Comparison of ENCODE assay signal across 2 cellular contexts in the genomic region with DNA sequence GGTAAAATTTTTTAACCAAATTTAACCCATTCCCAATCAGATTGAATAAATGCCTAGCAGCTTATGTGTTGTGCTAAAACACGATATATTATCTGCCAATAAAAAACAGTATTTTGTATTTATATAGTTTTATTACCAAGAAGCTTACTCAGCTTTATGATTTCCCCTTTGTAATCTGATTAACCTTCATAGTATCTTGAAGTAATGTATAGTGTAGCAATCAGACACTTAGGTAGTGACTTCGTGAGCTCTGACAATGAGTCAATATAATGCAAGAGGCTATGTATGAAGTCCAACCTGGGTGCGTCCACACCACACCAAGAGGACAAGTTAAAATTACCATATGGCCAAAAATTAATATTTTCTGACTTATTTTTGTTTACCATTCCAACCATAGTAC.
TF ChIP-seq lines count a peak whose summit lies in the region.

No MANE protein-coding gene starts in this region.

TF ChIP-seq in SK-N-SH, 30 proteins besides CTCF, POLR2A, EP300 and RAD21 (continued from another document):
- TF ChIP-seq FOXM1 (IDR thresholded peaks at IDR 0.05; ENCODE audit: low read depth), result no peak
- TF ChIP-seq TAF1 (IDR thresholded peaks at IDR 0.05; ENCODE audit: borderline replicate concordance, low read depth, low read length), result no peak

TF ChIP-seq in SK-N-SH treated with all-trans-retinoic acid at 6 μM for 48 hours, 23 proteins besides CTCF, POLR2A, EP300 and RAD21 (continued from another document):
- TF ChIP-seq, protein P1, sequence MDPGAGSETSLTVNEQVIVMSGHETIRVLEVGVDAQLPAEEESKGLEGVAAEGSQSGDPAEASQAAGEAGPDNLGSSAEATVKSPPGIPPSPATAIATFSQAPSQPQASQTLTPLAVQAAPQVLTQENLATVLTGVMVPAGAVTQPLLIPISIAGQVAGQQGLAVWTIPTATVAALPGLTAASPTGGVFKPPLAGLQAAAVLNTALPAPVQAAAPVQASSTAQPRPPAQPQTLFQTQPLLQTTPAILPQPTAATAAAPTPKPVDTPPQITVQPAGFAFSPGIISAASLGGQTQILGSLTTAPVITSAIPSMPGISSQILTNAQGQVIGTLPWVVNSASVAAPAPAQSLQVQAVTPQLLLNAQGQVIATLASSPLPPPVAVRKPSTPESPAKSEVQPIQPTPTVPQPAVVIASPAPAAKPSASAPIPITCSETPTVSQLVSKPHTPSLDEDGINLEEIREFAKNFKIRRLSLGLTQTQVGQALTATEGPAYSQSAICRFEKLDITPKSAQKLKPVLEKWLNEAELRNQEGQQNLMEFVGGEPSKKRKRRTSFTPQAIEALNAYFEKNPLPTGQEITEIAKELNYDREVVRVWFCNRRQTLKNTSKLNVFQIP (CRISPR knock-in tag; IDR thresholded peaks at IDR 0.05; ENCODE audit: borderline replicate concordance, low read depth), result no peak
- TF ChIP-seq, protein P2, sequence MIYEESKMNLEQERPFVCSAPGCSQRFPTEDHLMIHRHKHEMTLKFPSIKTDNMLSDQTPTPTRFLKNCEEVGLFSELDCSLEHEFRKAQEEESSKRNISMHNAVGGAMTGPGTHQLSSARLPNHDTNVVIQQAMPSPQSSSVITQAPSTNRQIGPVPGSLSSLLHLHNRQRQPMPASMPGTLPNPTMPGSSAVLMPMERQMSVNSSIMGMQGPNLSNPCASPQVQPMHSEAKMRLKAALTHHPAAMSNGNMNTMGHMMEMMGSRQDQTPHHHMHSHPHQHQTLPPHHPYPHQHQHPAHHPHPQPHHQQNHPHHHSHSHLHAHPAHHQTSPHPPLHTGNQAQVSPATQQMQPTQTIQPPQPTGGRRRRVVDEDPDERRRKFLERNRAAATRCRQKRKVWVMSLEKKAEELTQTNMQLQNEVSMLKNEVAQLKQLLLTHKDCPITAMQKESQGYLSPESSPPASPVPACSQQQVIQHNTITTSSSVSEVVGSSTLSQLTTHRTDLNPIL (CRISPR knock-in tag; IDR thresholded peaks at IDR 0.05; ENCODE audit: low read depth), result no peak
- TF ChIP-seq ZC3H10 (CRISPR knock-in tag; IDR thresholded peaks at IDR 0.05), result no peak
- TF ChIP-seq ISL1 (CRISPR knock-in tag; IDR thresholded peaks at IDR 0.05), result no peak
- TF ChIP-seq CSDC2 (CRISPR knock-in tag; IDR thresholded peaks at IDR 0.05), result no peak
- TF ChIP-seq, protein P3, sequence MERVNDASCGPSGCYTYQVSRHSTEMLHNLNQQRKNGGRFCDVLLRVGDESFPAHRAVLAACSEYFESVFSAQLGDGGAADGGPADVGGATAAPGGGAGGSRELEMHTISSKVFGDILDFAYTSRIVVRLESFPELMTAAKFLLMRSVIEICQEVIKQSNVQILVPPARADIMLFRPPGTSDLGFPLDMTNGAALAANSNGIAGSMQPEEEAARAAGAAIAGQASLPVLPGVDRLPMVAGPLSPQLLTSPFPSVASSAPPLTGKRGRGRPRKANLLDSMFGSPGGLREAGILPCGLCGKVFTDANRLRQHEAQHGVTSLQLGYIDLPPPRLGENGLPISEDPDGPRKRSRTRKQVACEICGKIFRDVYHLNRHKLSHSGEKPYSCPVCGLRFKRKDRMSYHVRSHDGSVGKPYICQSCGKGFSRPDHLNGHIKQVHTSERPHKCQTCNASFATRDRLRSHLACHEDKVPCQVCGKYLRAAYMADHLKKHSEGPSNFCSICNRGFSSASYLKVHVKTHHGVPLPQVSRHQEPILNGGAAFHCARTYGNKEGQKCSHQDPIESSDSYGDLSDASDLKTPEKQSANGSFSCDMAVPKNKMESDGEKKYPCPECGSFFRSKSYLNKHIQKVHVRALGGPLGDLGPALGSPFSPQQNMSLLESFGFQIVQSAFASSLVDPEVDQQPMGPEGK (CRISPR knock-in tag; IDR thresholded peaks at IDR 0.05; ENCODE audit: borderline replicate concordance), result no peak
- TF ChIP-seq, protein P4, sequence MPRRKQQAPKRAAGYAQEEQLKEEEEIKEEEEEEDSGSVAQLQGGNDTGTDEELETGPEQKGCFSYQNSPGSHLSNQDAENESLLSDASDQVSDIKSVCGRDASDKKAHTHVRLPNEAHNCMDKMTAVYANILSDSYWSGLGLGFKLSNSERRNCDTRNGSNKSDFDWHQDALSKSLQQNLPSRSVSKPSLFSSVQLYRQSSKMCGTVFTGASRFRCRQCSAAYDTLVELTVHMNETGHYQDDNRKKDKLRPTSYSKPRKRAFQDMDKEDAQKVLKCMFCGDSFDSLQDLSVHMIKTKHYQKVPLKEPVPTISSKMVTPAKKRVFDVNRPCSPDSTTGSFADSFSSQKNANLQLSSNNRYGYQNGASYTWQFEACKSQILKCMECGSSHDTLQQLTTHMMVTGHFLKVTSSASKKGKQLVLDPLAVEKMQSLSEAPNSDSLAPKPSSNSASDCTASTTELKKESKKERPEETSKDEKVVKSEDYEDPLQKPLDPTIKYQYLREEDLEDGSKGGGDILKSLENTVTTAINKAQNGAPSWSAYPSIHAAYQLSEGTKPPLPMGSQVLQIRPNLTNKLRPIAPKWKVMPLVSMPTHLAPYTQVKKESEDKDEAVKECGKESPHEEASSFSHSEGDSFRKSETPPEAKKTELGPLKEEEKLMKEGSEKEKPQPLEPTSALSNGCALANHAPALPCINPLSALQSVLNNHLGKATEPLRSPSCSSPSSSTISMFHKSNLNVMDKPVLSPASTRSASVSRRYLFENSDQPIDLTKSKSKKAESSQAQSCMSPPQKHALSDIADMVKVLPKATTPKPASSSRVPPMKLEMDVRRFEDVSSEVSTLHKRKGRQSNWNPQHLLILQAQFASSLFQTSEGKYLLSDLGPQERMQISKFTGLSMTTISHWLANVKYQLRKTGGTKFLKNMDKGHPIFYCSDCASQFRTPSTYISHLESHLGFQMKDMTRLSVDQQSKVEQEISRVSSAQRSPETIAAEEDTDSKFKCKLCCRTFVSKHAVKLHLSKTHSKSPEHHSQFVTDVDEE (CRISPR knock-in tag; IDR thresholded peaks at IDR 0.05), result no peak
